In genomic region chr7:23013715-23014649, GRCh38 we compare ENCODE assay signal across 8 cellular contexts. TPM values are rescaled to one million over a fixed set of nuclear protein-coding genes. Genes with fewer than 3 reads are reported as not detected.
DNase-seq lines count a peak whose midpoint lies in the region; ATAC-seq and FAIRE-seq lines count a peak whose summit lies in the region.

Gene HYCC1 (minus strand): TSS chr7:23014130. CDS start chr7:22991111, 23,019 bp downstream.

- H3K4me3 ChIP-seq in endocrine pancreas (ENCODE audit: control insufficient read depth, insufficient read depth, low read length) (peak within 1 kb of the TSS; percentile 64), mesendoderm (ENCODE audit: low read length) (peak within 1 kb of the TSS; percentile 83)

- H3K79me1 ChIP-seq in mesendoderm (ENCODE audit: low read length) = peaks cover 2% of the 10 kb centered on the region

- peaks cover 31% of the 10 kb centered on the region for H3K79me2 ChIP-seq in mesendoderm (ENCODE audit: control insufficient read depth, insufficient read depth, low read length)

- DNase-seq in Caki2 (ENCODE audit: low read depth) (peak; percentile 99), HTR-8/SVneo (ENCODE audit: insufficient read length, low spot score) (peak; percentile 96), NOMO-1 treated with DMSO at 0.1 percent for 48 hours (lab: John Stamatoyannopoulos, UW; ENCODE audit: unreplicated experiment) (peak; percentile 98), mesendoderm (peak; percentile 99)
- peak; percentile 81 to 95 (median 94) for DNase-seq in activated CD8-positive, alpha-beta memory T cell treated with anti-CD3 and anti-CD28 coated beads for 48 hours (ENCODE audit: low read depth in 2 of 3, low spot score in 2 of 3)
- DNase-seq in stimulated activated CD8-positive, alpha-beta memory T cell treated with anti-CD3 and anti-CD28 coated beads, Interleukin-15, amount 100 ng/mL, for 1 hour (ENCODE audit: low read depth) = peak; percentile 98

- peak; percentile 92 for ATAC-seq in GM21367 (IDR thresholded peaks at IDR 0.05; ENCODE audit: unreplicated experiment)

- in situ Hi-C loops in Caki2 (cut with HindIII; ENCODE audit: low pct_unique_long_range_greater_than_20kb, low sequenced_read_pairs) = no loop called here

- H3K36me3 ChIP-seq in endocrine pancreas (ENCODE audit: control insufficient read depth, insufficient read depth, low read length) (no peaks in the 10 kb centered on the region), mesendoderm (ENCODE audit: control insufficient read depth, insufficient read depth, low read length) (no peaks in the 10 kb centered on the region)

- H3K9ac ChIP-seq in endocrine pancreas (ENCODE audit: control insufficient read depth, insufficient read depth, low read length) (no peak within 1 kb of the TSS), mesendoderm (ENCODE audit: low read length) (peak within 1 kb of the TSS; percentile 79)

- H2AK5ac ChIP-seq in mesendoderm (ENCODE audit: low read length) = no peak within 1 kb of the TSS

- FAIRE-seq in HTR-8/SVneo (lab: Jason Lieb, UNC) = peak; percentile 95

- H3K27ac ChIP-seq in mesendoderm (ENCODE audit: low read depth, low read length) = peak within 1 kb of the TSS; percentile 88

- H3K56ac ChIP-seq in mesendoderm (ENCODE audit: low read length) = peak within 1 kb of the TSS; percentile 89

- H3K18ac ChIP-seq in mesendoderm (ENCODE audit: low read length) = peak within 1 kb of the TSS; percentile 78

- peak within 1 kb of the TSS; percentile 83 for H3K4me2 ChIP-seq in mesendoderm (ENCODE audit: low read length)

- H3K23ac ChIP-seq in mesendoderm (ENCODE audit: low read length) = no peak within 1 kb of the TSS

- H2BK15ac ChIP-seq in mesendoderm (replicated peaks; ENCODE audit: low read depth) = no peak within 1 kb of the TSS

- H3K27me3 ChIP-seq in endocrine pancreas (ENCODE audit: control insufficient read depth, insufficient read depth, low read length) (no peaks in the 10 kb centered on the region), mesendoderm (ENCODE audit: insufficient read depth, low read length, poor library complexity) (no peaks in the 10 kb centered on the region)

- no peak within 1 kb of the TSS for H4K5ac ChIP-seq in mesendoderm (ENCODE audit: low read length)

- H3K4me1 ChIP-seq in endocrine pancreas (ENCODE audit: control insufficient read depth, insufficient read depth, low read length) (no peaks in the 10 kb centered on the region), mesendoderm (ENCODE audit: control insufficient read depth, low read depth, low read length) (peaks cover 11% of the 10 kb centered on the region)

- no CpG with 5 or more reads among the region's 61 CpGs for WGBS in mesendoderm (ENCODE audit: extremely low coverage, insufficient coverage, low lambda C conversion rate)

- no peaks in the 10 kb centered on the region for H3K9me3 ChIP-seq in endocrine pancreas (ENCODE audit: control insufficient read depth, low read length)

- no peak within 1 kb of the TSS for H4K8ac ChIP-seq in mesendoderm (ENCODE audit: low read depth, low read length)

- H2BK5ac ChIP-seq in mesendoderm (ENCODE audit: low read length) = no peak within 1 kb of the TSS

- no peak within 1 kb of the TSS for H2BK120ac ChIP-seq in mesendoderm (ENCODE audit: low read depth, low read length)

- peak within 1 kb of the TSS; percentile 21 for H3K4ac ChIP-seq in mesendoderm (ENCODE audit: low read depth, low read length)

RNA-seq across cellular contexts. Expression of gene HYCC1, which starts in this region (rescaled TPM):
- 17.6 and 56.6 TPM in 2 replicates for total RNA-seq in Caki2 (2014; rRNA removed; shearing (Covaris generic); ENCODE audit: low replicate concordance)
- 121 TPM for polyA plus RNA-seq in mesendoderm (2013, experiment 1 of 2)
- 119 TPM for polyA plus RNA-seq in mesendoderm (2013, experiment 2 of 2)

Comparison
In these comparisons a context has a peak if more than half of its experiments do, and no peak if none do; other contexts are left out.
1. Peak in every context shown above with its lines: DNase-seq, ATAC-seq, H3K4me3 ChIP-seq and H3K27ac ChIP-seq.